Comparison of ENCODE assay signal across 8 cellular contexts in the genomic region with DNA sequence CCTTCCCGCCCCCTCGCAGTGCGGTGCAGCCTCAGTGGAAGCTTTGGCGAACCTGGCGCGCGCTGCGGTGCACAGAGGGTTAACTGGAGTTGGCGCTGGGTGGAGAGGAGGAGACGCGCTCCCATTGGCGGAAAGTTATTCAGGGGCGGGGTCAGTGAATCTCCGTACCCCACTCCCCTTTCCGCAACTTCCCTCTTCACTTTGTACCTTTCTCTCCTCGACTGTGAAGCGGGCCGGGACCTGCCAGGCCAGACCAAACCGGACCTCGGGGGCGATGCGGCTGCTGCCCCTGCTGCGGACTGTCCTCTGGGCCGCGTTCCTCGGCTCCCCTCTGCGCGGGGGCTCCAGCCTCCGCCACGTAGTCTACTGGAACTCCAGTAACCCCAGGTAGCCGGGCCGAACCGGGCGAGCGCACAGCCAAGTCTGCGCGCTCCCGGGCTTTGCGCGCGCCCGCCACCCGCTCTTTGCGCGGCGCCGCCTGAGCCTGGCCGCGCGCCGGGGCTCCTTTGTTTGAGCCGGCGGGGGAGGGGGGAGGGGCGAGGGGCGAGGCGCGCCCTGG. TPM values are rescaled to one million over a fixed set of nuclear protein-coding genes. Genes with fewer than 3 reads are reported as not detected.
DNase-seq lines count a peak whose midpoint lies in the region; ATAC-seq and TF ChIP-seq lines count a peak whose summit lies in the region.

A gene with protein sequence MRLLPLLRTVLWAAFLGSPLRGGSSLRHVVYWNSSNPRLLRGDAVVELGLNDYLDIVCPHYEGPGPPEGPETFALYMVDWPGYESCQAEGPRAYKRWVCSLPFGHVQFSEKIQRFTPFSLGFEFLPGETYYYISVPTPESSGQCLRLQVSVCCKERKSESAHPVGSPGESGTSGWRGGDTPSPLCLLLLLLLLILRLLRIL (plus strand): TSS at position 191 of the 559 bp plus-strand sequence. CDS start 84 bp downstream, at position 275.

- intact Hi-C loops in A673 (cut with micrococcal nuclease; ENCODE audit: unreplicated experiment) = loop anchor here (1.0 to 5.0 kb wide), 4 partner anchors 21 to 581 kb away; a partner anchor contains a TSS
- intact Hi-C loops in dendritic cell treated with granulocyte-macrophage colony-stimulating factor and Interleukin-4, amounts not matched to agents 40 ng/mL and 50 ng/mL, for 4 days (cut with micrococcal nuclease) = loop anchor here (1.0 kb wide), 1 partner anchor 21 kb away; no protein-coding TSS in a partner anchor
- intact Hi-C loops in left lung (cut with DNase I) = loop anchor here in 1 of 2 donors (10.0 kb wide), 1 partner anchor 109 kb away; a partner anchor contains a TSS

- CTCF ChIA-PET in A673 (lab: Charles Lee) = interaction anchor here (0.8 to 3.8 kb wide), 2 partner anchors 15 to 21 kb away, joined by 3 to 35 read pairs; a partner anchor contains a TSS

- H3K9me3 Mint-ChIP-seq in dendritic cell treated with granulocyte-macrophage colony-stimulating factor and Interleukin-4, amounts not matched to agents 40 ng/mL and 50 ng/mL, for 4 days = no peaks in the 10 kb centered on the region

- H3K36me3 ChIP-seq in A673 (ENCODE audit: insufficient read depth, low read length, poor library complexity, severe bottlenecking) = no peaks in the 10 kb centered on the region
- peaks cover 0 to 51% of the 10 kb centered on the region in 2 donors for H3K36me3 ChIP-seq in left lung

- peaks cover 72% of the 10 kb centered on the region for H3K4me1 Mint-ChIP-seq in dendritic cell treated with granulocyte-macrophage colony-stimulating factor and Interleukin-4, amounts not matched to agents 40 ng/mL and 50 ng/mL, for 4 days (ENCODE audit: low read depth)

- ATAC-seq in GM18511 (IDR thresholded peaks at IDR 0.05; ENCODE audit: unreplicated experiment) = peak; percentile 80
- peak; percentile 72 for ATAC-seq in HG03039 (IDR thresholded peaks at IDR 0.05; ENCODE audit: unreplicated experiment)
- ATAC-seq in left lung = peak; percentile 95

- TF ChIP-seq CTCF in A673 (conservative IDR thresholded peaks at IDR 0.05; ENCODE audit: low read depth, low read length) (no peak), left lung (IDR thresholded peaks at IDR 0.05) (no peak)

- POLR2A ChIA-PET in A673 (lab: Charles Lee; ENCODE audit: low non-redundant PET) = no interaction called here

- peaks cover 15% of the 10 kb centered on the region for H3K27me3 Mint-ChIP-seq in dendritic cell treated with granulocyte-macrophage colony-stimulating factor and Interleukin-4, amounts not matched to agents 40 ng/mL and 50 ng/mL, for 4 days

- H3K27ac ChIP-seq in A673 (ENCODE audit: low read depth, low read length, poor library complexity, severe bottlenecking) (peak within 1 kb of the TSS; percentile 89), left lung (peak within 1 kb of the TSS; percentile 63 to 88)

- DNase-seq in A673 (ENCODE audit: low spot score) (peak; percentile 96), NCI-H460 (ENCODE audit: extremely low read depth, low read depth) (peak; percentile 88), left lung (peak; percentile 91 to 94)
- peak; percentile 88 for DNase-seq in activated CD4-positive, alpha-beta T cell treated with anti-CD3 and anti-CD28 coated beads for 48 hours
- peak; percentile 69 to 76 for DNase-seq in stimulated activated CD4-positive, alpha-beta T cell treated with anti-CD3 and anti-CD28 coated beads, Interleukin-2, amount 100 ng/mL, for 48 hours

- H3K27me3 ChIP-seq in A673 (replicated peaks; ENCODE audit: insufficient read depth, low read depth, low read length, poor library complexity) (no peaks in the 10 kb centered on the region), left lung (no peaks in the 10 kb centered on the region)

- no TSS peak for BruUV-seq in A673 (replicated peaks; lab: Mats Ljungman, UMichigan)

- H3K9me3 ChIP-seq in A673 (ENCODE audit: low read depth, low read length, poor library complexity, severe bottlenecking) (no peaks in the 10 kb centered on the region), left lung (no peaks in the 10 kb centered on the region)

- peak within 1 kb of the TSS; percentile 68 for H3K27ac Mint-ChIP-seq in dendritic cell treated with granulocyte-macrophage colony-stimulating factor and Interleukin-4, amounts not matched to agents 40 ng/mL and 50 ng/mL, for 4 days

- H3K4me1 ChIP-seq in A673 (ENCODE audit: insufficient read depth, low read length, poor library complexity, severe bottlenecking) = peaks cover 31% of the 10 kb centered on the region
- peaks cover 12 to 43% of the 10 kb centered on the region in 2 donors for H3K4me1 ChIP-seq in left lung

- peak within 1 kb of the TSS; percentile 84 for H3K4me3 Mint-ChIP-seq in dendritic cell treated with granulocyte-macrophage colony-stimulating factor and Interleukin-4, amounts not matched to agents 40 ng/mL and 50 ng/mL, for 4 days

- peaks cover 78% of the 10 kb centered on the region for H3K36me3 Mint-ChIP-seq in dendritic cell treated with granulocyte-macrophage colony-stimulating factor and Interleukin-4, amounts not matched to agents 40 ng/mL and 50 ng/mL, for 4 days (ENCODE audit: low read depth)

- peak within 1 kb of the TSS; percentile 81 for H3K4me3 ChIP-seq in A673 (ENCODE audit: low read depth, low read length, poor library complexity, severe bottlenecking)
- H3K4me3 ChIP-seq in left lung = peak within 1 kb of the TSS; percentile 73 to 84

RNA-seq across cellular contexts. Expression of the gene that starts here (rescaled TPM):
- total RNA-seq in A673 (2021) (17.0 and 18.8 TPM in 2 replicates), left lung (10 to 100 TPM in 1 of 2 donors, 1 to 10 TPM in 1; 8.6 to 11.2 TPM)
- 12.1 TPM in 2 replicates for total RNA-seq in NCI-H460 (2014; rRNA removed; shearing (Covaris generic))
- 14.8 and 16.9 TPM in 2 replicates for polyA plus RNA-seq in NCI-H460 (2014; cell fraction: nucleus; rRNA removed)

Comparison
In these comparisons a context has a peak if more than half of its experiments do, and no peak if none do; other contexts are left out.
1. Peak in every context shown above with its lines: DNase-seq, ATAC-seq, H3K4me3 ChIP-seq and H3K27ac ChIP-seq.